Comparison of ENCODE assay signal across 1 cellular context in genomic region chr11:111975076-111975806, GRCh38.
TF ChIP-seq lines count a peak whose summit lies in the region.

No MANE protein-coding gene starts in this region.

TF ChIP-seq in endothelial cell of umbilical vein, 7 proteins besides CTCF, POLR2A, EP300 and RAD21 (continued from another document):
- TF ChIP-seq POLR2AphosphoS5 (IDR thresholded peaks at IDR 0.05; ENCODE audit: insufficient read depth, low read depth, low read length) (no peak), EZH2 (IDR thresholded peaks at IDR 0.05; ENCODE audit: borderline replicate concordance, low read depth, low read length, severe bottlenecking) (no peak), MAX (IDR thresholded peaks at IDR 0.05; ENCODE audit: insufficient read depth, insufficient read length) (no peak)
